Comparison of ENCODE assay signal across 8 cellular contexts in genomic region chr9:125332527-125332926, GRCh38.
A peak's percentile ranks its signal among the peaks of the same experiment; 100 is the strongest.
DNase-seq lines count a peak whose midpoint lies in the region; ATAC-seq, FAIRE-seq and TF ChIP-seq lines count a peak whose summit lies in the region.

No MANE protein-coding gene starts in this region.

- intact Hi-C loops in left ventricle myocardium superior (cut with micrococcal nuclease), result no loop called here

- no peak for FAIRE-seq in frontal cortex (lab: Jason Lieb, UNC)

- H3K27ac ChIP-seq in coronary artery, result no peak overlapping the region

- ATAC-seq in GM18499 (IDR thresholded peaks at IDR 0.05; ENCODE audit: insufficient read depth, unreplicated experiment) (peak; percentile 80), GM21367 (IDR thresholded peaks at IDR 0.05; ENCODE audit: unreplicated experiment) (peak; percentile 64), HG03558 (IDR thresholded peaks at IDR 0.05; ENCODE audit: extremely low read depth, unreplicated experiment) (peak; percentile 79), left ventricle myocardium superior (peak; percentile 72)

- TF ChIP-seq CTCF in coronary artery (IDR thresholded peaks at IDR 0.05), result no peak

- H3K4me3 ChIP-seq in coronary artery, result no peak overlapping the region

- DNase-seq in left ventricle myocardium superior (no peak), coronary artery (ENCODE audit: low spot score) (no peak), frontal cortex (ENCODE audit: low spot score in 2 of 2) (no peak), NCI-H2107 treated with DMSO at 0.1 percent for 48 hours (lab: John Stamatoyannopoulos, UW; ENCODE audit: unreplicated experiment) (no peak), NCI-H1105 (lab: John Stamatoyannopoulos, UW) (no peak)
